Comparison of ENCODE assay signal across 9 cellular contexts in the genomic region with DNA sequence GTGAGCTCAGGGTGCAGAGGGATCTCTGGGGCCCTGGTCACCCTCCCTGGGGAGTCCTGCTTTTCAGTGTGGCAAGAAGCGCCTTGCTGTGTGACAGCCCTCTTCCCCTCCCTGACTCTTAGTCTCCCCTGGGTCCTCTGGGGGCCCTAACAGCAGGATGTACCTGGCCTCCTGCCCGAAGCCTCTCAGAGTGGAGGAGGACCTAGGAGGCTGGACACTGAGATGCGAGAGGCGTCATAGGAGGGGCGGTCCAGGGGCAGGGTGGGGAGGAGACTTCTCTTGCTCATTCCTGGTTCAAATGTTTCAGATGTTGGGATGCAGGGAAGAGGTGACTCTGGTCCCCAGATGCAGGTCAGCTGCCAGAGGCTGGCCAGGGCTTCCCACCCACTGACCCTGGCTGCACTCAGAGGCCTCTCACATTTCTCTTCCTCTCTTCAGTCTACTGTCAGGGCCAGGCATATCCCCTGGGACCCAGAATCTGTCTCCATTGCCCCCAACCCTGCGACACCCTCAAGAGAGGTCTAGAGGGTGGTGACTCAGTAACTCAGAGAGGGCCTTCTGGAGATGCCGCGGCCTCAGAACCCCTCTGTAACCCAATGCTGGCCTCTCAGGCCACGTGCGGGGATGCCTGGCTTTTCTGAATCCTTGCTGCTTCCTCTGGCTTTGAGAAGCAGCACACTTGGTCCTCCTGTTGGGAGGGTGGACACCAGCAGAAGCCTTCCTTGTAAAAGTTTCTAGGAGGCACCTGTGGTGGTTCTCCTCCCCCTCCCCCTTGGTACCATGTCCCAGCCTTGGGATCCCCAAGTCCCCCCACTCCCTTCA. TPM values are rescaled to one million over a fixed set of nuclear protein-coding genes. Genes with fewer than 3 reads are reported as not detected.
DNase-seq lines count a peak whose midpoint lies in the region; ATAC-seq and TF ChIP-seq lines count a peak whose summit lies in the region.
"Had no signal": no experiment of that assay in that cellular context is flagged by ENCODE, and none has a peak within 500 bp of the region (broad histone marks: within the 10 kb centered on the region; RNA-seq: fewer than 3 reads in every experiment).

No MANE protein-coding gene starts in this region.

- intact Hi-C loops in adrenal gland (cut with DNase I) (no loop called here), left ventricle myocardium superior (cut with micrococcal nuclease) (no loop called here), sigmoid colon (cut with DNase I) (no loop called here)

- H3K9me3 ChIP-seq in adrenal gland (replicated peaks in 1 of 3) = no peaks in the 10 kb centered on the region
- no peaks in the 10 kb centered on the region for H3K9me3 ChIP-seq in sigmoid colon
- no peaks in the 10 kb centered on the region for H3K9me3 ChIP-seq in CD8-positive, alpha-beta memory T cell (ENCODE audit: low read length)

- no peak for TF ChIP-seq EP300 in sigmoid colon (IDR thresholded peaks at IDR 0.05)

- peak; percentile 89 for DNase-seq in EL
- peak in 5 of 7 donors; percentile 43 to 77 (median 54) for DNase-seq in adrenal gland
- DNase-seq in left ventricle myocardium superior = peak; percentile 89
- DNase-seq in sigmoid colon = peak; percentile 96
- DNase-seq in stimulated activated effector memory CD8-positive, alpha-beta T cell treated with anti-CD3 and anti-CD28 coated beads, Interleukin-12 subunit alpha, Interleukin-12 subunit beta, amount 100 ng/mL, for 72 hours (ENCODE audit: low spot score in 2 of 2) = no peak
- no peak for DNase-seq in CD8-positive, alpha-beta memory T cell
- DNase-seq in HEK293T (ENCODE audit: extremely low spot score) = no peak
- DNase-seq: NCI-H187 treated with DMSO at 0.1 percent for 48 hours had no signal

- TF ChIP-seq POLR2A in adrenal gland (IDR thresholded peaks at IDR 0.05) (no peak), sigmoid colon (IDR thresholded peaks at IDR 0.05) (peak in 1 of 2 donors; percentile 23)

- TF ChIP-seq CTCF in adrenal gland (IDR thresholded peaks at IDR 0.05) (no peak), sigmoid colon (IDR thresholded peaks at IDR 0.05) (no peak)

- no peaks in the 10 kb centered on the region for H3K9me3 Mint-ChIP-seq in stimulated activated effector memory CD8-positive, alpha-beta T cell treated with anti-CD3 and anti-CD28 coated beads, Interleukin-12 subunit alpha, Interleukin-12 subunit beta, amount 100 ng/mL, for 72 hours
- peaks cover 0 to under 1% (median 0%) of the 10 kb centered on the region in 5 donors for H3K9me3 Mint-ChIP-seq in CD8-positive, alpha-beta memory T cell

- H3K27ac Mint-ChIP-seq in stimulated activated effector memory CD8-positive, alpha-beta T cell treated with anti-CD3 and anti-CD28 coated beads, Interleukin-12 subunit alpha, Interleukin-12 subunit beta, amount 100 ng/mL, for 72 hours = no peak overlapping the region
- no peak overlapping the region for H3K27ac Mint-ChIP-seq in CD8-positive, alpha-beta memory T cell

- no peak overlapping the region for H3K4me3 Mint-ChIP-seq in stimulated activated effector memory CD8-positive, alpha-beta T cell treated with anti-CD3 and anti-CD28 coated beads, Interleukin-12 subunit alpha, Interleukin-12 subunit beta, amount 100 ng/mL, for 72 hours
- H3K4me3 Mint-ChIP-seq in CD8-positive, alpha-beta memory T cell = no peak overlapping the region

- H3K4me3 ChIP-seq in adrenal gland = no peak overlapping the region
- H3K4me3 ChIP-seq in sigmoid colon = peak overlapping the region in 3 of 4 donors; percentile 9 to 32 (median 13)
- no peak overlapping the region for H3K4me3 ChIP-seq in CD8-positive, alpha-beta memory T cell (ENCODE audit: low read length)

- peaks cover 0 to 4% of the 10 kb centered on the region in 2 donors for H3K27me3 Mint-ChIP-seq in CD8-positive, alpha-beta memory T cell

- 71 to 82% (median 76%) methylated on average over 7 to 10 of the region's 10 CpGs for whole genome bisulfite sequencing in adrenal gland, 4 donors
- 81 to 86% methylated on average over 10 of the region's 10 CpGs for WGBS in sigmoid colon, 2 donors

- peak; percentile 81 for ATAC-seq in left ventricle myocardium superior
- no peak for ATAC-seq in stimulated activated effector memory CD8-positive, alpha-beta T cell treated with anti-CD3 and anti-CD28 coated beads, Interleukin-12 subunit alpha, Interleukin-12 subunit beta, amount 100 ng/mL, for 72 hours
- ATAC-seq in HG02840 (IDR thresholded peaks at IDR 0.05; ENCODE audit: low FRiP score, unreplicated experiment) = no peak

- CTCF ChIA-PET in CD8-positive, alpha-beta memory T cell (lab: Charles Lee) = interaction anchor here (1.1 kb wide), 1 partner anchor 306 kb away, joined by 5 read pairs; no protein-coding TSS in a partner anchor
- CTCF ChIA-PET in HEK293T (lab: Yijun Ruan, JAX) = interaction anchor here (0.6 to 1.9 kb wide), 5 partner anchors 11 to 306 kb away, joined by 3 to 10 read pairs (median 4); partner anchors contain the start of genes SNUPN and SNX33

- POLR2A ChIA-PET in CD8-positive, alpha-beta memory T cell (lab: Charles Lee) = no interaction called here
- POLR2A ChIA-PET in HEK293T (lab: Yijun Ruan, JAX) = interaction anchor here (0.9 to 3.7 kb wide), 8 partner anchors 26 to 306 kb away, joined by 3 to 19 read pairs (median 4); partner anchors contain the start of genes IMP3, SIN3A, SNUPN and SNX33

- no peaks in the 10 kb centered on the region for H3K36me3 ChIP-seq in adrenal gland (replicated peaks in 1 of 2)
- H3K36me3 ChIP-seq in sigmoid colon = peaks cover 19 to 38% (median 31%) of the 10 kb centered on the region in 4 donors
- H3K36me3 ChIP-seq in CD8-positive, alpha-beta memory T cell (ENCODE audit: insufficient read depth, low read length) = no peaks in the 10 kb centered on the region

- no peaks in the 10 kb centered on the region for H3K27me3 ChIP-seq in adrenal gland
- H3K27me3 ChIP-seq in sigmoid colon = no peaks in the 10 kb centered on the region
- H3K27me3 ChIP-seq in CD8-positive, alpha-beta memory T cell (ENCODE audit: insufficient read depth, low read length, poor library complexity, severe bottlenecking) = no peaks in the 10 kb centered on the region

- H3K27ac ChIP-seq in adrenal gland = peak overlapping the region in 2 of 5 donors; percentile 60 to 73
- H3K27ac ChIP-seq in sigmoid colon = peak overlapping the region; percentile 79 to 94 (median 92)
- no peak overlapping the region for H3K27ac ChIP-seq in CD8-positive, alpha-beta memory T cell (ENCODE audit: low read depth, low read length)

- H3K4me1 Mint-ChIP-seq in stimulated activated effector memory CD8-positive, alpha-beta T cell treated with anti-CD3 and anti-CD28 coated beads, Interleukin-12 subunit alpha, Interleukin-12 subunit beta, amount 100 ng/mL, for 72 hours = no peaks in the 10 kb centered on the region
- no peaks in the 10 kb centered on the region for H3K4me1 Mint-ChIP-seq in CD8-positive, alpha-beta memory T cell

- no peaks in the 10 kb centered on the region for H3K36me3 Mint-ChIP-seq in stimulated activated effector memory CD8-positive, alpha-beta T cell treated with anti-CD3 and anti-CD28 coated beads, Interleukin-12 subunit alpha, Interleukin-12 subunit beta, amount 100 ng/mL, for 72 hours
- no peaks in the 10 kb centered on the region for H3K36me3 Mint-ChIP-seq in CD8-positive, alpha-beta memory T cell

- peaks cover 0 to 8% of the 10 kb centered on the region in 2 donors for H3K4me1 ChIP-seq in adrenal gland (replicated peaks in 1 of 2)
- H3K4me1 ChIP-seq in sigmoid colon = peaks cover 0 to 62% (median 46%) of the 10 kb centered on the region in 4 donors
- no peaks in the 10 kb centered on the region for H3K4me1 ChIP-seq in CD8-positive, alpha-beta memory T cell (ENCODE audit: insufficient read depth, low read length)

TF ChIP-seq in HEK293T, 16 proteins besides CTCF, POLR2A, EP300 and RAD21:
- TF ChIP-seq SP1 (IDR thresholded peaks at IDR 0.05) (no peak), BHLHE40 (IDR thresholded peaks at IDR 0.05; ENCODE audit: borderline replicate concordance) (no peak), L3MBTL2 (conservative IDR thresholded peaks at IDR 0.05) (no peak), HDGF (IDR thresholded peaks at IDR 0.05; ENCODE audit: borderline replicate concordance) (no peak), NFRKB (IDR thresholded peaks at IDR 0.05) (no peak), ELF4 (IDR thresholded peaks at IDR 0.05) (no peak), FOXM1 (IDR thresholded peaks at IDR 0.05; ENCODE audit: borderline replicate concordance) (no peak), FOXK2 (IDR thresholded peaks at IDR 0.05) (no peak), ARNT (IDR thresholded peaks at IDR 0.05) (no peak)

RNA-seq across cellular contexts. Expression of gene SNX33, which starts 25.9 kb away (rescaled TPM):
- total RNA-seq in adrenal gland (10 to 100 TPM; 15.3 to 41.4 (median 25.4) TPM), left ventricle myocardium superior (12.0 TPM), sigmoid colon (10 to 100 TPM; 20.1 to 32.7 (median 25.8) TPM)
- polyA plus RNA-seq in adrenal gland (10 to 100 TPM; 12.1 to 18.3 (median 12.9) TPM), sigmoid colon (10 to 100 TPM in 2 of 3 donors, 1 to 10 TPM in 1; 9.0 to 20.9 (median 12.7) TPM)
- 1 to 10 TPM; 3.1 to 3.5 TPM for total RNA-seq in CD8-positive, alpha-beta memory T cell
- polyA plus RNA-seq in CD8-positive, alpha-beta memory T cell = 1.1 TPM

RNA-seq across cellular contexts. Expression of gene IMP3, which starts 33.6 kb away (rescaled TPM):
- total RNA-seq in adrenal gland = 100 to 1,000 TPM in 5 of 8 donors, 10 to 100 TPM in 3; 74.9 to 161 (median 138) TPM
- polyA plus RNA-seq in adrenal gland = 10 to 100 TPM; 49.8 to 74.8 (median 64.0) TPM
- total RNA-seq in left ventricle myocardium superior = 45.3 TPM
- 100 to 1,000 TPM in 1 of 4 donors, 10 to 100 TPM in 3; 55.4 to 117 (median 84.3) TPM for total RNA-seq in sigmoid colon
- 10 to 100 TPM; 58.3 to 94.1 (median 62.0) TPM for polyA plus RNA-seq in sigmoid colon
- total RNA-seq in CD8-positive, alpha-beta memory T cell = 100 to 1,000 TPM; 123 to 134 TPM
- 247 TPM for polyA plus RNA-seq in CD8-positive, alpha-beta memory T cell

RNA-seq across cellular contexts. Expression of gene CSPG4, which starts 39.0 kb away (rescaled TPM):
- total RNA-seq in adrenal gland = 1 to 10 TPM; 1.3 to 6.3 (median 2.5) TPM
- polyA plus RNA-seq in adrenal gland = 1 to 10 TPM in 2 of 3 donors, under 1 TPM in 1; 0.55 to 6.6 (median 4.3) TPM
- total RNA-seq in left ventricle myocardium superior = 5.2 TPM
- total RNA-seq in sigmoid colon = 100 to 1,000 TPM in 2 of 4 donors, 10 to 100 TPM in 2; 45.7 to 151 (median 93.9) TPM
- polyA plus RNA-seq in sigmoid colon = 1 to 10 TPM in 1 of 3 donors, under 1 TPM in 2; 0.23 to 8.4 (median 0.60) TPM
- total RNA-seq in CD8-positive, alpha-beta memory T cell = not detected
- not detected for polyA plus RNA-seq in CD8-positive, alpha-beta memory T cell

RNA-seq across cellular contexts. Expression of gene SNUPN, which starts 48.1 kb away (rescaled TPM):
- total RNA-seq in adrenal gland = 10 to 100 TPM; 18.5 to 40.8 (median 25.1) TPM
- polyA plus RNA-seq in adrenal gland = 10 to 100 TPM; 13.5 to 21.8 (median 16.7) TPM
- 18.1 TPM for total RNA-seq in left ventricle myocardium superior
- total RNA-seq in sigmoid colon = 10 to 100 TPM; 15.3 to 28.6 (median 21.9) TPM
- 10 to 100 TPM; 20.4 to 25.0 (median 20.8) TPM for polyA plus RNA-seq in sigmoid colon
- total RNA-seq in CD8-positive, alpha-beta memory T cell = 10 to 100 TPM; 24.6 to 26.9 TPM
- polyA plus RNA-seq in CD8-positive, alpha-beta memory T cell = 37.4 TPM

Comparison
In these comparisons a context has a peak if more than half of its experiments do, and no peak if none do; other contexts are left out.
1. DNase-seq: peak in EL (single experiment), adrenal gland (5 of 7), left ventricle myocardium superior (single experiment) and sigmoid colon (single experiment); none in stimulated activated effector memory CD8-positive, alpha-beta T cell treated with anti-CD3 and anti-CD28 coated beads, Interleukin-12 subunit alpha, Interleukin-12 subunit beta, amount 100 ng/mL, for 72 hours (0 of 2), CD8-positive, alpha-beta memory T cell (0 of 5) and HEK293T (single experiment).
2. H3K4me3 ChIP-seq: peak in sigmoid colon (3 of 4); none in adrenal gland (0 of 4) and CD8-positive, alpha-beta memory T cell (single experiment).